ENCODE assay signal across 8 cellular contexts in genomic region chr9:110255064-110255416, GRCh38. TPM values are rescaled to one million over a fixed set of nuclear protein-coding genes. Genes with fewer than 3 reads are reported as not detected.
DNase-seq lines count a peak whose midpoint lies in the region; TF ChIP-seq lines count a peak whose summit lies in the region.

No MANE protein-coding gene starts in this region.

- in situ Hi-C loops in KBM-7 (cut with MboI; ENCODE audit: low pct_unique_long_range_greater_than_20kb, low sequenced_read_pairs) = no loop called here

- DNase-seq in AG04450 (ENCODE audit: low read depth, low spot score) = no peak
- peak; percentile 17 for DNase-seq in central memory CD4-positive, alpha-beta T cell
- no peak for DNase-seq in KG1 (lab: John Stamatoyannopoulos, UW)
- DNase-seq in KBM-7 = no peak
- DNase-seq in A172 (ENCODE audit: low spot score) = no peak
- DNase-seq in stimulated activated CD4-positive, alpha-beta T cell treated with anti-CD3 and anti-CD28 coated beads, Interleukin-2, amount 100 ng/mL, for 24 hours = no peak

- H3K27me3 ChIP-seq in AG04450 (ENCODE audit: control insufficient read depth, insufficient read depth, low read length) = no peaks in the 10 kb centered on the region
- H3K27me3 ChIP-seq in muscle layer of colon (ENCODE audit: control insufficient read depth in 1 of 2, insufficient read depth in 2 of 2, low read length in 2 of 2) = no peaks in the 10 kb centered on the region

- no peak for TF ChIP-seq CTCF in AG04450 (IDR thresholded peaks at IDR 0.05; ENCODE audit: low read depth, low read length)

- H3K27ac ChIP-seq in AG04450 (ENCODE audit: low read depth, low read length) (peak overlapping the region; percentile 77), KOPT-K1 (ENCODE audit: low read depth, low read length, poor library complexity, severe bottlenecking) (peak overlapping the region; percentile 71), muscle layer of colon (ENCODE audit: low read depth, low read length) (peak overlapping the region; percentile 95)

- POLR2A ChIA-PET in AG04450 (lab: Yijun Ruan, JAX) = no interaction called here

- peak overlapping the region; percentile 54 for H3K9ac ChIP-seq in muscle layer of colon (ENCODE audit: low read length)

- H3K36me3 ChIP-seq in KOPT-K1 (ENCODE audit: insufficient read depth, low read length) (peaks cover 11% of the 10 kb centered on the region), muscle layer of colon (ENCODE audit: insufficient read depth, low read length) (peaks cover under 1% of the 10 kb centered on the region)

- H3K4me3 ChIP-seq in AG04450 (ENCODE audit: low read depth, low read length) = peak overlapping the region; percentile 94
- peak overlapping the region; percentile 73 to 80 for H3K4me3 ChIP-seq in muscle layer of colon (ENCODE audit: low read depth in 1 of 2, low read length in 2 of 2)

- H3K4me1 ChIP-seq in muscle layer of colon (ENCODE audit: insufficient read depth, low read length) = peaks cover 25% of the 10 kb centered on the region

- CTCF ChIA-PET in AG04450 (lab: Charles Lee) = no interaction called here

- H3K9me3 ChIP-seq in AG04450 (ENCODE audit: control insufficient read depth, insufficient read depth, low read length) = no peaks in the 10 kb centered on the region; the same call in 1 of the 2 replicates
- H3K9me3 ChIP-seq in KOPT-K1 (ENCODE audit: insufficient read depth, low read length, poor library complexity, severe bottlenecking) = no peaks in the 10 kb centered on the region
- no peaks in the 10 kb centered on the region for H3K9me3 ChIP-seq in muscle layer of colon (ENCODE audit: low read length)

RNA-seq across cellular contexts. Expression of gene TXN, which starts 1.3 kb away (rescaled TPM):
- 491 and 630 TPM in 2 replicates for polyA plus RNA-seq in AG04450 (2011; rRNA removed)
- polyA minus RNA-seq in AG04450 (2011; rRNA and poly(A)+ RNA removed) = 91.5 and 110 TPM in 2 replicates
- total RNA-seq in A172 (2014; rRNA removed; shearing (Covaris generic)) = 851 and 892 TPM in 2 replicates

RNA-seq across cellular contexts. Expression of gene C9orf152, which starts 47.1 kb away (rescaled TPM):
- not detected in 2 replicates for polyA plus RNA-seq in AG04450 (2011; rRNA removed)
- polyA minus RNA-seq in AG04450 (2011; rRNA and poly(A)+ RNA removed) = not detected in 2 replicates
- total RNA-seq in A172 (2014; rRNA removed; shearing (Covaris generic)) = not detected in 2 replicates
